In the genomic region with DNA sequence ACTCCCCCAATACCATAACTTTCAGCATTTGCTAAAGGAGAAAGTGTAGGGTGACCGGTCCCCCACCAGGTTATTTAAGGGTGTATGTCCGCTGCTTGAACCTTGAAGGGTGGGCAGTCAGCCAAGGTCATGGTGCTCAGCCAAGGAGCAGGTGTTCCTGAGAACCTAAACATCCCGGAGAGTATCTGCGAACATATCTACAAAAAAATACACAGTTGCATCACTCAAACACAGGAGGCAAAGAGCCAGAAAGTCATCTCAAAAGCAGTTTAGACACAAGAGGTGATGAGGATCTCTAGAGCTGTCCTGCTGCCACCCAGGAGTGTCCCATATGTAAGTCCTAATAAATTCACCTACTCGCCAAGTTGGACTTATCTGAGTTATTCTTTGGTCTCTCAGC, we compare ENCODE assay signal across 14 cellular contexts. TPM values are rescaled to one million over a fixed set of nuclear protein-coding genes. Genes with fewer than 3 reads are reported as not detected.
DNase-seq lines count a peak whose midpoint lies in the region; ATAC-seq and TF ChIP-seq lines count a peak whose summit lies in the region.
"Had no signal": no experiment of that assay in that cellular context is flagged by ENCODE, and none has a peak within 500 bp of the region (broad histone marks: within the 10 kb centered on the region; RNA-seq: fewer than 3 reads in every experiment).

No MANE protein-coding gene starts in this region.

- H2AFZ ChIP-seq in DND-41 (ENCODE audit: low read depth, low read length) = no peak overlapping the region
- no peak overlapping the region for H2AFZ ChIP-seq in osteoblast (ENCODE audit: low read length)

- H3K4me1 Mint-ChIP-seq in activated T-helper 17 cell treated with anti-CD3 and anti-CD28 coated beads, Interleukin-2, amount 50 U/mL, for 72 hours = peaks cover 33% of the 10 kb centered on the region

- H3K27ac ChIP-seq in DND-41 (ENCODE audit: low read length) (peak overlapping the region; percentile 74), osteoblast (ENCODE audit: low read depth, low read length) (no peak overlapping the region)
- H3K27ac ChIP-seq: foreskin keratinocyte, SK-N-MC, WERI-Rb-1 had no signal

- H3K4me2 ChIP-seq in DND-41 (ENCODE audit: insufficient read depth, low read length) = no peak overlapping the region
- H3K4me2 ChIP-seq in osteoblast (ENCODE audit: insufficient read depth, low read length) = no peak overlapping the region

- H3K9me3 Mint-ChIP-seq in activated T-helper 17 cell treated with anti-CD3 and anti-CD28 coated beads, Interleukin-2, amount 50 U/mL, for 72 hours = no peaks in the 10 kb centered on the region
- H3K9me3 Mint-ChIP-seq: IgD-negative memory B cell had no signal

- peaks cover 8% of the 10 kb centered on the region for H3K36me3 Mint-ChIP-seq in activated T-helper 17 cell treated with anti-CD3 and anti-CD28 coated beads, Interleukin-2, amount 50 U/mL, for 72 hours (ENCODE audit: low read depth)

- peaks cover 85% of the 10 kb centered on the region for H3K79me2 ChIP-seq in DND-41 (ENCODE audit: insufficient read depth, low read length)
- no peaks in the 10 kb centered on the region for H3K79me2 ChIP-seq in osteoblast (ENCODE audit: insufficient read depth, low read length)

- H3K36me3 ChIP-seq in DND-41 (ENCODE audit: insufficient read depth, low read length) = peaks cover 16% of the 10 kb centered on the region; the same call in 1 of the 2 replicates
- H3K36me3 ChIP-seq in osteoblast (ENCODE audit: insufficient read depth, low read length) = no peaks in the 10 kb centered on the region
- H3K36me3 ChIP-seq: WERI-Rb-1 had no signal

- H3K4me3 Mint-ChIP-seq in activated T-helper 17 cell treated with anti-CD3 and anti-CD28 coated beads, Interleukin-2, amount 50 U/mL, for 72 hours = peak overlapping the region; percentile 48

- TF ChIP-seq CTCF in DND-41 (IDR thresholded peaks at IDR 0.05; ENCODE audit: borderline replicate concordance, extremely low read depth, low read length, poor library complexity, severe bottlenecking) (no peak), LNCaP clone FGC (IDR thresholded peaks at IDR 0.05; ENCODE audit: control insufficient read depth, extremely low read depth, insufficient read depth) (no peak), osteoblast (IDR thresholded peaks at IDR 0.05; ENCODE audit: extremely low read depth, low read depth, low read length) (no peak)

- no peak overlapping the region for H3K4me3 ChIP-seq in DND-41 (ENCODE audit: low read depth in 1 of 2, low read length in 2 of 2)
- no peak overlapping the region for H3K4me3 ChIP-seq in LNCaP clone FGC (ENCODE audit: low read depth, low read length)
- no peak overlapping the region for H3K4me3 ChIP-seq in osteoblast (ENCODE audit: insufficient read depth, low read length)
- H3K4me3 ChIP-seq: SK-N-MC had no signal

- no peak for ATAC-seq in DND-41 (ENCODE audit: insufficient read depth, low read depth)
- ATAC-seq in activated T-helper 17 cell treated with anti-CD3 and anti-CD28 coated beads, Interleukin-2, amount 50 U/mL, for 72 hours (replicated peaks) = no peak
- ATAC-seq in GM21528 (IDR thresholded peaks at IDR 0.05; ENCODE audit: low FRiP score, unreplicated experiment) = no peak
- no peak for ATAC-seq in HG02970 (IDR thresholded peaks at IDR 0.05; ENCODE audit: low FRiP score, unreplicated experiment)
- ATAC-seq: foreskin keratinocyte, sciatic nerve had no signal

- H4K20me1 ChIP-seq in DND-41 (ENCODE audit: insufficient read depth, low read length) (no peaks in the 10 kb centered on the region), osteoblast (ENCODE audit: insufficient read depth, low read length) (no peaks in the 10 kb centered on the region)

- DNase-seq in DND-41 = no peak
- peak; percentile 57 for DNase-seq in LNCaP clone FGC (ENCODE audit: low read depth)
- peak; percentile 50 for DNase-seq in osteoblast (ENCODE audit: insufficient read length, low spot score, missing footprints)
- no peak for DNase-seq in middle frontal gyrus (ENCODE audit: extremely low spot score, low spot score)
- DNase-seq: activated T-cell treated with anti-CD3 and anti-CD28 coated beads for 4 hours, COR-L47, foreskin keratinocyte, WERI-Rb-1 had no signal

- H3K4me1 ChIP-seq in DND-41 (ENCODE audit: insufficient read depth, low read length) (peaks cover 51% of the 10 kb centered on the region), osteoblast (ENCODE audit: insufficient read depth, low read length) (no peaks in the 10 kb centered on the region)

- no peaks in the 10 kb centered on the region for H3K27me3 Mint-ChIP-seq in activated T-helper 17 cell treated with anti-CD3 and anti-CD28 coated beads, Interleukin-2, amount 50 U/mL, for 72 hours
- H3K27me3 Mint-ChIP-seq: IgD-negative memory B cell had no signal

- no peak overlapping the region for H3K9ac ChIP-seq in DND-41 (ENCODE audit: low read depth, low read length)

- H3K27me3 ChIP-seq in DND-41 (ENCODE audit: insufficient read depth, low read length, poor library complexity) (no peaks in the 10 kb centered on the region), osteoblast (ENCODE audit: insufficient read depth, low read length) (no peaks in the 10 kb centered on the region)
- H3K27me3 ChIP-seq: foreskin keratinocyte had no signal

- H3K27ac Mint-ChIP-seq in activated T-helper 17 cell treated with anti-CD3 and anti-CD28 coated beads, Interleukin-2, amount 50 U/mL, for 72 hours = peak overlapping the region; percentile 89
- H3K27ac Mint-ChIP-seq: IgD-negative memory B cell had no signal

- H3K9me3 ChIP-seq in DND-41 (ENCODE audit: insufficient read depth, low read length, severe bottlenecking) (no peaks in the 10 kb centered on the region), osteoblast (ENCODE audit: low read depth, low read length) (no peaks in the 10 kb centered on the region)

RNA-seq across cellular contexts. Expression of gene MBOAT1, which starts 11.5 kb away (rescaled TPM):
- 10 to 100 TPM; 15.7 to 18.3 TPM for total RNA-seq in activated T-helper 17 cell treated with anti-CD3 and anti-CD28 coated beads, Interleukin-2, amount 50 U/mL, for 72 hours
- total RNA-seq in osteoblast = 0.88 and 1.4 TPM in 2 replicates

Comparison
In these comparisons a context has a peak if more than half of its experiments do, and no peak if none do; other contexts are left out.
1. DNase-seq: peak in LNCaP clone FGC (single experiment) and osteoblast (single experiment); none in DND-41 (single experiment) and middle frontal gyrus (single experiment).